Comparison of ENCODE assay signal across 19 cellular contexts in genomic region chr12:61530456-61530855, GRCh38.
DNase-seq lines count a peak whose midpoint lies in the region; ATAC-seq, FAIRE-seq and TF ChIP-seq lines count a peak whose summit lies in the region.
"Had no signal": no experiment of that assay in that cellular context is flagged by ENCODE, and none has a peak within 500 bp of the region (broad histone marks: within the 10 kb centered on the region; RNA-seq: fewer than 3 reads in every experiment).

No MANE protein-coding gene starts in this region.

- no peaks in the 10 kb centered on the region for H3K9me2 ChIP-seq in OCI-LY7 (ENCODE audit: insufficient read depth, low read length)

- peaks cover 4% of the 10 kb centered on the region for H3K4me1 Mint-ChIP-seq in astrocyte (ENCODE audit: low read depth, unreplicated experiment)
- H3K4me1 Mint-ChIP-seq: GM23338 had no signal

- H2AFZ ChIP-seq in OCI-LY7 (ENCODE audit: low read length) (peak overlapping the region; percentile 42; the same call in 1 of the 2 replicates), astrocyte (ENCODE audit: low read depth, low read length) (no peak overlapping the region)
- H2AFZ ChIP-seq: GM23338 had no signal

- H3K9me3 ChIP-seq in OCI-LY7 (ENCODE audit: low read length) (peaks cover 10% of the 10 kb centered on the region; the same call in 1 of the 2 replicates), astrocyte (ENCODE audit: insufficient read depth, low read depth, low read length) (peaks cover 4% of the 10 kb centered on the region), pancreas (no peaks in the 10 kb centered on the region), WERI-Rb-1 (ENCODE audit: severe bottlenecking) (no peaks in the 10 kb centered on the region)
- H3K9me3 ChIP-seq: A549, Caco-2 had no signal

- no peaks in the 10 kb centered on the region for H3K27me3 Mint-ChIP-seq in astrocyte (ENCODE audit: low read depth, unreplicated experiment)
- H3K27me3 Mint-ChIP-seq: CD4-positive, alpha-beta T cell had no signal

- no peak for DNase-seq in OCI-LY7 (ENCODE audit: low spot score)
- DNase-seq in astrocyte (ENCODE audit: low read depth) = no peak
- DNase-seq in foreskin keratinocyte = peak in 1 of 2 donors; percentile 33
- no peak for DNase-seq in NCI-H187 treated with DMSO at 0.1 percent for 48 hours (lab: John Stamatoyannopoulos, UW)
- no peak for DNase-seq in pancreas
- no peak for DNase-seq in WERI-Rb-1
- DNase-seq: AML-193; Caco-2; CD4-positive, alpha-beta T cell; HFFc6 had no signal

- CTCF ChIA-PET in OCI-LY7 (lab: Charles Lee; ENCODE audit: unreplicated experiment) = no interaction called here

- FAIRE-seq in astrocyte (lab: Jason Lieb, UNC) = no peak
- no peak for FAIRE-seq in pancreas (lab: Jason Lieb, UNC)
- FAIRE-seq: A549, D721Med, G401.6, GM12891, GM19239, H54 had no signal

- H3K36me3 ChIP-seq in OCI-LY7 (ENCODE audit: insufficient read depth, low read length) (peaks cover 10% of the 10 kb centered on the region; the same call in 1 of the 2 replicates), astrocyte (ENCODE audit: insufficient read depth, low read length) (no peaks in the 10 kb centered on the region), pancreas (no peaks in the 10 kb centered on the region), WERI-Rb-1 (no peaks in the 10 kb centered on the region)

- peak; percentile 54 for ATAC-seq in foreskin keratinocyte
- no peak for ATAC-seq in pancreas
- ATAC-seq: A549, GM23338, HCT116 had no signal

- H3K36me3 Mint-ChIP-seq in astrocyte (ENCODE audit: low read depth, unreplicated experiment) = no peaks in the 10 kb centered on the region

- POLR2A ChIA-PET in OCI-LY7 (lab: Charles Lee) = interaction anchor here (0.6 to 1.4 kb wide), 5 partner anchors 9 to 1927 kb away, joined by 3 to 4 read pairs (median 3); no protein-coding TSS in a partner anchor

- no peak overlapping the region for H3K9ac ChIP-seq in astrocyte (ENCODE audit: low read length)

- no peak overlapping the region for H3K4me3 ChIP-seq in OCI-LY7 (ENCODE audit: low read depth, low read length, poor library complexity, severe bottlenecking)
- no peak overlapping the region for H3K4me3 ChIP-seq in astrocyte (ENCODE audit: insufficient read depth, low read depth, low read length)
- no peak overlapping the region for H3K4me3 ChIP-seq in pancreas
- H3K4me3 ChIP-seq in WERI-Rb-1 (ENCODE audit: low read depth, low read length) = no peak overlapping the region
- H3K4me3 ChIP-seq: A549, GM23338 had no signal

- H3K4me1 ChIP-seq in OCI-LY7 (ENCODE audit: insufficient read depth, low read length, poor library complexity, severe bottlenecking) (peaks cover 42% of the 10 kb centered on the region), astrocyte (ENCODE audit: insufficient read depth, low read length) (no peaks in the 10 kb centered on the region), foreskin keratinocyte (peaks cover 4% of the 10 kb centered on the region), pancreas (no peaks in the 10 kb centered on the region)
- H3K4me1 ChIP-seq: A549, Caco-2 had no signal

- no peak for TF ChIP-seq CTCF in OCI-LY7 (conservative IDR thresholded peaks at IDR 0.05; ENCODE audit: low read length)
- TF ChIP-seq CTCF in astrocyte (IDR thresholded peaks at IDR 0.05; ENCODE audit: insufficient read depth, low read depth, low read length) = no peak
- TF ChIP-seq CTCF in foreskin keratinocyte (conservative IDR thresholded peaks at IDR 0.05) = no peak
- no peak for TF ChIP-seq CTCF in pancreas (IDR thresholded peaks at IDR 0.05)
- TF ChIP-seq CTCF in WERI-Rb-1 (IDR thresholded peaks at IDR 0.05; ENCODE audit: low read depth, low read length) = no peak

- BruUV-seq in OCI-LY7 (replicated peaks; lab: Mats Ljungman, UMichigan) = no TSS peak

- H3K27ac Mint-ChIP-seq in astrocyte (ENCODE audit: unreplicated experiment) = peak overlapping the region; percentile 28
- H3K27ac Mint-ChIP-seq: CD4-positive, alpha-beta T cell; GM23338; HFFc6 had no signal

- H3K27ac ChIP-seq in OCI-LY7 (ENCODE audit: low read depth, low read length, poor library complexity, severe bottlenecking) = no peak overlapping the region
- H3K27ac ChIP-seq in astrocyte (ENCODE audit: low read depth, low read length) = no peak overlapping the region
- H3K27ac ChIP-seq in foreskin keratinocyte = no peak overlapping the region
- no peak overlapping the region for H3K27ac ChIP-seq in pancreas
- no peak overlapping the region for H3K27ac ChIP-seq in WERI-Rb-1
- H3K27ac ChIP-seq: A549, C4-2B had no signal

- no peaks in the 10 kb centered on the region for H3K27me3 ChIP-seq in astrocyte (ENCODE audit: insufficient read depth, low read length)
- H3K27me3 ChIP-seq in foreskin keratinocyte = no peaks in the 10 kb centered on the region
- no peaks in the 10 kb centered on the region for H3K27me3 ChIP-seq in pancreas
- H3K27me3 ChIP-seq in WERI-Rb-1 (ENCODE audit: insufficient read depth, low read depth, severe bottlenecking) = no peaks in the 10 kb centered on the region

- H3K4me2 ChIP-seq in OCI-LY7 (ENCODE audit: low read length) = no peak overlapping the region
- no peak overlapping the region for H3K4me2 ChIP-seq in astrocyte (ENCODE audit: low read length)
- H3K4me2 ChIP-seq: A549, GM23338 had no signal

- no peak overlapping the region for H3K4me3 Mint-ChIP-seq in astrocyte (ENCODE audit: unreplicated experiment)
- H3K4me3 Mint-ChIP-seq: CD4-positive, alpha-beta T cell; GM23338; HFFc6 had no signal

- intact Hi-C loops in OCI-LY7 (cut with micrococcal nuclease; ENCODE audit: unreplicated experiment) (loop anchor here (10.0 kb wide), 1 partner anchor 206 kb away; no protein-coding TSS in a partner anchor), pancreas (cut with DNase I) (no loop called here)

- H4K20me1 ChIP-seq in OCI-LY7 (ENCODE audit: insufficient read depth, low read length) (no peaks in the 10 kb centered on the region), astrocyte (ENCODE audit: insufficient read depth, low read length) (no peaks in the 10 kb centered on the region)

- H3K79me2 ChIP-seq in OCI-LY7 (ENCODE audit: insufficient read depth, low read depth, low read length) (no peaks in the 10 kb centered on the region), astrocyte (ENCODE audit: insufficient read depth, low read length) (no peaks in the 10 kb centered on the region)

- no peaks in the 10 kb centered on the region for H3K9me3 Mint-ChIP-seq in astrocyte (ENCODE audit: unreplicated experiment)
- H3K9me3 Mint-ChIP-seq: GM23338 had no signal
